16 cellular contexts compared by ENCODE assay signal in genomic region chr20:54573838-54574237, GRCh38.
"Had no signal": no experiment of that assay in that cellular context is flagged by ENCODE, and none has a peak within 500 bp of the region (broad histone marks: within the 10 kb centered on the region; RNA-seq: fewer than 3 reads in every experiment).

No MANE protein-coding gene starts in this region.

- H3K27ac ChIP-seq: cardiac muscle cell, epithelial cell of prostate, left lung, pancreas, transverse colon had no signal

- H3K27me3 ChIP-seq: cardiac muscle cell, left lung, pancreas, transverse colon had no signal

- H3K4me1 ChIP-seq: left lung, pancreas, transverse colon had no signal

- H3K9me3 ChIP-seq: left lung, pancreas, transverse colon had no signal

- FAIRE-seq: astrocyte, pancreas had no signal

- DNase-seq: activated CD4-positive, alpha-beta T cell treated with anti-CD3 and anti-CD28 coated beads, Interleukin-2, amount 10 ng/mL, durations not matched to agents 24 days and 14 days; activated naive CD4-positive, alpha-beta T cell treated with Interleukin-2 at 50 U/mL for 16 hours; activated naive CD8-positive, alpha-beta T cell treated with anti-CD3 and anti-CD28 coated beads, Interleukin-2, amount 50 U/mL, for 24 hours; cortex of kidney; effector memory CD4-positive, alpha-beta T cell; islet precursor cell; left lung; mesendoderm; nephron progenitor cell; pancreas; transverse colon had no signal

- H3K4me3 ChIP-seq: cardiac muscle cell, left lung, pancreas, transverse colon had no signal

- ATAC-seq: activated naive CD8-positive, alpha-beta T cell treated with anti-CD3 and anti-CD28 coated beads, Interleukin-2, amount 50 U/mL, for 24 hours; left lung; pancreas; stimulated activated memory B cell treated with anti-CD40 and anti-IgM and Interleukin-4, amounts not matched to agents 10 μg/mL and 1 μg/mL and 100 μg/mL, for 72 hours; WTC11 had no signal
